Comparison of ENCODE assay signal across 11 cellular contexts in genomic region chr19:869245-870177, GRCh38. TPM values are rescaled to one million over a fixed set of nuclear protein-coding genes. Genes with fewer than 3 reads are reported as not detected.
DNase-seq lines count a peak whose midpoint lies in the region; ATAC-seq and FAIRE-seq lines count a peak whose summit lies in the region.
"Had no signal": no experiment of that assay in that cellular context is flagged by ENCODE, and none has a peak within 500 bp of the region (broad histone marks: within the 10 kb centered on the region; RNA-seq: fewer than 3 reads in every experiment).

No MANE protein-coding gene starts in this region.

- H3K36me3 ChIP-seq in ACC112 (ENCODE audit: insufficient read depth, low read length) = no peaks in the 10 kb centered on the region
- H3K36me3 ChIP-seq in muscle layer of colon (ENCODE audit: insufficient read depth, low read length) = peaks cover 32% of the 10 kb centered on the region

- peak; percentile 85 for DNase-seq in LHCN-M2 (ENCODE audit: low read depth)
- DNase-seq in dermis microvascular lymphatic vessel endothelial cell (ENCODE audit: low read depth in 2 of 2) = peak; percentile 67 to 91
- DNase-seq in GM19239 (ENCODE audit: insufficient read length, low spot score) = no peak
- DNase-seq: activated CD4-positive, alpha-beta T cell treated with anti-CD3 and anti-CD28 coated beads, Interleukin-2, amount 50 U/mL, for 48 hours had no signal

- no peak overlapping the region for H2AFZ ChIP-seq in ACC112 (ENCODE audit: low read length, unreplicated experiment)

- peak overlapping the region; percentile 63 for H3K27ac ChIP-seq in ACC112 (ENCODE audit: low read depth, low read length)
- H3K27ac ChIP-seq in muscle layer of colon (ENCODE audit: low read depth, low read length) = peak overlapping the region; percentile 86
- H3K27ac ChIP-seq: HL-60 had no signal

- ATAC-seq in HG03108 (IDR thresholded peaks at IDR 0.05; ENCODE audit: unreplicated experiment) = no peak
- ATAC-seq in HG02870 (IDR thresholded peaks at IDR 0.05; ENCODE audit: unreplicated experiment) = no peak
- ATAC-seq in HG02840 (IDR thresholded peaks at IDR 0.05; ENCODE audit: low FRiP score, unreplicated experiment) = no peak

- no peaks in the 10 kb centered on the region for H3K9me3 ChIP-seq in muscle layer of colon (ENCODE audit: low read length)

- FAIRE-seq in GM19239 (lab: Jason Lieb, UNC) = no peak

- no peak overlapping the region for H3K4me3 ChIP-seq in ACC112 (ENCODE audit: low read depth, low read length)
- no peak overlapping the region for H3K4me3 ChIP-seq in muscle layer of colon (ENCODE audit: low read depth in 1 of 2, low read length in 2 of 2)

- H3K27me3 ChIP-seq in ACC112 (ENCODE audit: insufficient read depth, low read length) = no peaks in the 10 kb centered on the region
- no peaks in the 10 kb centered on the region for H3K27me3 ChIP-seq in muscle layer of colon (ENCODE audit: control insufficient read depth in 1 of 2, insufficient read depth in 2 of 2, low read length in 2 of 2)

- no peak overlapping the region for H3K9ac ChIP-seq in muscle layer of colon (ENCODE audit: low read length)

- H3K79me2 ChIP-seq in ACC112 (ENCODE audit: control insufficient read depth, insufficient read depth, low read length, unreplicated experiment) = no peaks in the 10 kb centered on the region

- H3K4me1 ChIP-seq in ACC112 (ENCODE audit: control insufficient read depth, insufficient read depth, low read length, unreplicated experiment) = peaks cover 14% of the 10 kb centered on the region
- peaks cover 9% of the 10 kb centered on the region for H3K4me1 ChIP-seq in muscle layer of colon (ENCODE audit: insufficient read depth, low read length)

RNA-seq across cellular contexts. Expression of gene CFD, which starts 10.0 kb away (rescaled TPM):
- 0.38 TPM in 1 of 2 replicates, not detected in the other for total RNA-seq in LHCN-M2 (2014; rRNA removed)
- 0.66 TPM for polyA plus RNA-seq in LHCN-M2 (2012)
- 2.2 and 2.5 TPM in 2 replicates for total RNA-seq in dermis microvascular lymphatic vessel endothelial cell

RNA-seq across cellular contexts. Expression of gene ELANE, which starts 17.4 kb away (rescaled TPM):
- total RNA-seq in LHCN-M2 (2014; rRNA removed) (0.11 TPM in 1 of 2 replicates, not detected in the other), dermis microvascular lymphatic vessel endothelial cell (not detected in 2 replicates)
- polyA plus RNA-seq in LHCN-M2 (2012) = 0.06 TPM

RNA-seq across cellular contexts. Expression of gene MED16, which starts 23.5 kb away (rescaled TPM):
- total RNA-seq in LHCN-M2 (2014; rRNA removed) = 36.3 and 38.7 TPM in 2 replicates
- polyA plus RNA-seq in LHCN-M2 (2012) = 53.3 TPM
- total RNA-seq in dermis microvascular lymphatic vessel endothelial cell = 20.2 and 30.7 TPM in 2 replicates

RNA-seq across cellular contexts. Expression of gene RNU6-9, which starts 23.8 kb away (rescaled TPM):
- total RNA-seq in LHCN-M2 (2014; rRNA removed) = not detected in 2 replicates
- not detected for polyA plus RNA-seq in LHCN-M2 (2012)
- not detected in 2 replicates for total RNA-seq in dermis microvascular lymphatic vessel endothelial cell
- total RNA-seq: liver had no signal
- polyA plus RNA-seq: liver had no signal

RNA-seq across cellular contexts. Expression of gene PRTN3, which starts 28.7 kb away (rescaled TPM):
- total RNA-seq in LHCN-M2 (2014; rRNA removed) = not detected in 2 replicates
- polyA plus RNA-seq in LHCN-M2 (2012) = not detected
- total RNA-seq in dermis microvascular lymphatic vessel endothelial cell = not detected in 2 replicates
